In genomic region chr22:22485524-22485923, GRCh38 we compare ENCODE assay signal across 7 cellular contexts.
"Had no signal": no experiment of that assay in that cellular context is flagged by ENCODE, and none has a peak within 500 bp of the region (broad histone marks: within the 10 kb centered on the region; RNA-seq: fewer than 3 reads in every experiment).

No MANE protein-coding gene starts in this region.

- FAIRE-seq: G401.6, GM12878, GM12891, GM12892, GM18507 had no signal

- H3K4me3 ChIP-seq: GM12878 had no signal

- ATAC-seq: GM12878 had no signal

- DNase-seq: GDM1, GF-D8 had no signal
